14 cellular contexts compared by ENCODE assay signal in genomic region chr15:60551781-60552161, GRCh38.
DNase-seq lines count a peak whose midpoint lies in the region; ATAC-seq and TF ChIP-seq lines count a peak whose summit lies in the region.
"Had no signal": no experiment of that assay in that cellular context is flagged by ENCODE, and none has a peak within 500 bp of the region (broad histone marks: within the 10 kb centered on the region; RNA-seq: fewer than 3 reads in every experiment).

No MANE protein-coding gene starts in this region.

- no peaks in the 10 kb centered on the region for H4K20me1 ChIP-seq in osteoblast (ENCODE audit: insufficient read depth, low read length)

- no peaks in the 10 kb centered on the region for H3K4me1 ChIP-seq in Panc1 (ENCODE audit: control insufficient read depth, insufficient read depth, low read length)
- no peaks in the 10 kb centered on the region for H3K4me1 ChIP-seq in left lung
- H3K4me1 ChIP-seq in osteoblast (ENCODE audit: insufficient read depth, low read length) = no peaks in the 10 kb centered on the region
- H3K4me1 ChIP-seq: SJSA1 had no signal

- peaks cover 68% of the 10 kb centered on the region for H3K36me3 Mint-ChIP-seq in CD4-positive, alpha-beta T cell (ENCODE audit: low read depth)
- no peaks in the 10 kb centered on the region for H3K36me3 Mint-ChIP-seq in chondrocyte (ENCODE audit: low read depth)

- no peak overlapping the region for H3K4me2 ChIP-seq in osteoblast (ENCODE audit: insufficient read depth, low read length)

- in situ Hi-C loops in Panc1 (cut with HindIII; ENCODE audit: low pct_unique_long_range_greater_than_20kb, low sequenced_read_pairs) = no loop called here

- POLR2A ChIA-PET in CD4-positive, alpha-beta T cell (lab: Charles Lee) = interaction anchor here (0.7 to 4.6 kb wide), 9 partner anchors 12 to 748 kb away, joined by 3 to 22 read pairs (median 4); no protein-coding TSS in a partner anchor
- POLR2A ChIA-PET in Panc1 (lab: Charles Lee) = interaction anchor here (0.5 kb wide), 1 partner anchor 641 kb away, joined by 3 read pairs; no protein-coding TSS in a partner anchor

- CTCF ChIA-PET in CD4-positive, alpha-beta T cell (lab: Charles Lee) = interaction anchor here (0.6 to 2.7 kb wide), 11 partner anchors 9 to 44 kb away, joined by 3 to 15 read pairs (median 4); no protein-coding TSS in a partner anchor
- CTCF ChIA-PET in Panc1 (lab: Charles Lee) = no interaction called here

- TF ChIP-seq CTCF in CD4-positive, alpha-beta T cell (IDR thresholded peaks at IDR 0.05) = no peak
- TF ChIP-seq CTCF in Panc1 (IDR thresholded peaks at IDR 0.05) (peak; percentile 41), chondrocyte (IDR thresholded peaks at IDR 0.05) (no peak), left lung (IDR thresholded peaks at IDR 0.05) (no peak), osteoblast (IDR thresholded peaks at IDR 0.05; ENCODE audit: extremely low read depth, low read depth, low read length) (no peak)

- H3K27ac Mint-ChIP-seq in CD4-positive, alpha-beta T cell = peak overlapping the region; percentile 85
- H3K27ac Mint-ChIP-seq in chondrocyte (ENCODE audit: unreplicated experiment) = no peak overlapping the region

- peak; percentile 21 for ATAC-seq in CD4-positive, alpha-beta T cell (ENCODE audit: poor library complexity)
- ATAC-seq in GM18502 (IDR thresholded peaks at IDR 0.05; ENCODE audit: poor library complexity, unreplicated experiment) (peak; percentile 22), Panc1 (peak; percentile 71), esophagus mucosa (peak; percentile 40), left lung (no peak)

- no peaks in the 10 kb centered on the region for H3K79me2 ChIP-seq in osteoblast (ENCODE audit: insufficient read depth, low read length)

- H3K9me3 Mint-ChIP-seq in CD4-positive, alpha-beta T cell = no peaks in the 10 kb centered on the region
- H3K9me3 Mint-ChIP-seq in chondrocyte (ENCODE audit: low read depth) = peaks cover 7% of the 10 kb centered on the region

- peaks cover 94% of the 10 kb centered on the region for H3K4me1 Mint-ChIP-seq in CD4-positive, alpha-beta T cell (ENCODE audit: low read depth)
- no peaks in the 10 kb centered on the region for H3K4me1 Mint-ChIP-seq in chondrocyte (ENCODE audit: low read depth)

- H3K27me3 Mint-ChIP-seq in CD4-positive, alpha-beta T cell = no peaks in the 10 kb centered on the region
- H3K27me3 Mint-ChIP-seq in chondrocyte (ENCODE audit: low read depth) = no peaks in the 10 kb centered on the region

- H2AFZ ChIP-seq in osteoblast (ENCODE audit: low read length) = no peak overlapping the region

- DNase-seq in CD4-positive, alpha-beta T cell = no peak
- DNase-seq in Panc1 (ENCODE audit: low read depth, low spot score) = no peak
- no peak for DNase-seq in chondrocyte (ENCODE audit: low spot score)
- DNase-seq in left lung = no peak
- DNase-seq in osteoblast (ENCODE audit: insufficient read length, low spot score, missing footprints) = no peak
- no peak for DNase-seq in stimulated activated CD4-positive, alpha-beta T cell treated with anti-CD3 and anti-CD28 coated beads, Interleukin-4, amount 100 ng/mL, for 1 hour
- DNase-seq: cortex of kidney, glutamatergic neuron, NCI-H2029 treated with DMSO at 0.1 percent for 48 hours, small intestine had no signal

- H3K4me3 ChIP-seq in Panc1 (ENCODE audit: low read depth in 2 of 2, low read length in 2 of 2) (no peak overlapping the region), left lung (no peak overlapping the region), osteoblast (ENCODE audit: insufficient read depth, low read length) (no peak overlapping the region)
- H3K4me3 ChIP-seq: HAP-1, SJSA1 had no signal

- H3K4me3 Mint-ChIP-seq in CD4-positive, alpha-beta T cell = peak overlapping the region; percentile 31
- H3K4me3 Mint-ChIP-seq in chondrocyte (ENCODE audit: unreplicated experiment) = no peak overlapping the region

- no peaks in the 10 kb centered on the region for H3K27me3 ChIP-seq in CD4-positive, alpha-beta T cell (ENCODE audit: control insufficient read depth, insufficient read depth, low read length)
- peaks cover 3% of the 10 kb centered on the region; the same call in 1 of the 2 replicates for H3K27me3 ChIP-seq in Panc1 (ENCODE audit: control insufficient read depth, insufficient read depth, low read length)
- H3K27me3 ChIP-seq in left lung = no peaks in the 10 kb centered on the region
- no peaks in the 10 kb centered on the region for H3K27me3 ChIP-seq in osteoblast (ENCODE audit: insufficient read depth, low read length)
- H3K27me3 ChIP-seq: SJSA1 had no signal

- H3K36me3 ChIP-seq in Panc1 (ENCODE audit: control insufficient read depth, insufficient read depth, low read length) (no peaks in the 10 kb centered on the region), left lung (no peaks in the 10 kb centered on the region), osteoblast (ENCODE audit: insufficient read depth, low read length) (no peaks in the 10 kb centered on the region)
- H3K36me3 ChIP-seq: HAP-1, SJSA1 had no signal

- no TSS peak for BruUV-seq in Panc1 (replicated peaks; lab: Mats Ljungman, UMichigan)

- peaks cover 7% of the 10 kb centered on the region for H3K9me3 ChIP-seq in CD4-positive, alpha-beta T cell (ENCODE audit: control insufficient read depth, low read length)
- H3K9me3 ChIP-seq in Panc1 (ENCODE audit: control insufficient read depth, insufficient read depth, low read depth, low read length) (no peaks in the 10 kb centered on the region), left lung (no peaks in the 10 kb centered on the region), osteoblast (ENCODE audit: low read depth, low read length) (no peaks in the 10 kb centered on the region)
- H3K9me3 ChIP-seq: HAP-1, SJSA1 had no signal

- peak overlapping the region; percentile 7 for H3K27ac ChIP-seq in CD4-positive, alpha-beta T cell (ENCODE audit: low read depth, low read length)
- H3K27ac ChIP-seq in Panc1 (ENCODE audit: low read length) (no peak overlapping the region), left lung (no peak overlapping the region), osteoblast (ENCODE audit: low read depth, low read length) (no peak overlapping the region)
- H3K27ac ChIP-seq: SJSA1 had no signal

- intact Hi-C loops in CD4-positive, alpha-beta T cell (cut with DNase I, micrococcal nuclease) = loop anchor here in 1 of 2 experiments (5.0 kb wide), 1 partner anchor 44 kb away; no protein-coding TSS in a partner anchor
- intact Hi-C loops in Panc1 (cut with micrococcal nuclease; ENCODE audit: unreplicated experiment) (loop anchor here (5.0 kb wide), 1 partner anchor 44 kb away; no protein-coding TSS in a partner anchor), left lung (cut with DNase I) (no loop called here)
